1 cellular context compared by ENCODE assay signal in the genomic region with DNA sequence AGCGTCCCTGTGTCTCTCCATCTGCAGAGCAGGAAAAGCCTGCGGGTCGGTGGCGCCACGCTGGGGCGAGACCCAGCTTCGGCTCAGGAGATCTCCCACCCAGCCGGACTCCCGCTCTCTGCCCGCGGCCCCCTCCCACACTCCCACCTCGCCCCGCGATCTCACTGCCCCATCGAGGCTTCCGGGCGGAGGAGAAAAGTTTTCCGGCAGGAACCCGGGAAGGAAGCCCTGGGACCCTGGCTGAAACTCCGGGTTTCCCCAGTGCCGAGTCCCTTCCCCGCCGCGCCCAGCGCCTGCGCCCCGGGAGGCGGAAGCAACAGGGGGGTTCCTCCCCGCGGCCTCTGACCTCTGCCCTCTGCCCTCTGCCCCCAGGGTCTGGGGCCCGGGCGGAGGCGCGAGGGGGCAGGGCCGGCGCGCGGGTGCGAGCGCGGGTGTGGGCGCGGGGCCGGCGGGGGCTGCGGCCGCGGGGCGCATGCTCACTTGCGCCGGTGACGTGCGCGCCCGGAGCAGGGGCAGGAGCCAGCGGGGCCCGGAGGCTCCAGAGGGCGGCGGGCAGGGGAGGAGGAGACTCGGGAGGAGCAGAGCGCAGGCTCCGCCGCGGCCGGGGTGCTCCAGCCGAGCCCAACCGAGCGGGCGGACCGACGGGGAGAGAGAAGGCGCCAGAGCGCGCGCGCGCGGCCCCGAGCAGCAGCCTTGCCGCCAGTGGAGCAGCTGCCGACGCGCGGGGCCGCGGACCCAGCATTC.
TF ChIP-seq lines count a peak whose summit lies in the region.

A gene (plus strand): TSS at position 541 of the 744 bp plus-strand sequence. CDS start 379 bp downstream, outside the sequence.

TF ChIP-seq in HepG2, 621 proteins besides CTCF, POLR2A, EP300 and RAD21 (continued from another document and continues in another):
- TF ChIP-seq, protein P1, sequence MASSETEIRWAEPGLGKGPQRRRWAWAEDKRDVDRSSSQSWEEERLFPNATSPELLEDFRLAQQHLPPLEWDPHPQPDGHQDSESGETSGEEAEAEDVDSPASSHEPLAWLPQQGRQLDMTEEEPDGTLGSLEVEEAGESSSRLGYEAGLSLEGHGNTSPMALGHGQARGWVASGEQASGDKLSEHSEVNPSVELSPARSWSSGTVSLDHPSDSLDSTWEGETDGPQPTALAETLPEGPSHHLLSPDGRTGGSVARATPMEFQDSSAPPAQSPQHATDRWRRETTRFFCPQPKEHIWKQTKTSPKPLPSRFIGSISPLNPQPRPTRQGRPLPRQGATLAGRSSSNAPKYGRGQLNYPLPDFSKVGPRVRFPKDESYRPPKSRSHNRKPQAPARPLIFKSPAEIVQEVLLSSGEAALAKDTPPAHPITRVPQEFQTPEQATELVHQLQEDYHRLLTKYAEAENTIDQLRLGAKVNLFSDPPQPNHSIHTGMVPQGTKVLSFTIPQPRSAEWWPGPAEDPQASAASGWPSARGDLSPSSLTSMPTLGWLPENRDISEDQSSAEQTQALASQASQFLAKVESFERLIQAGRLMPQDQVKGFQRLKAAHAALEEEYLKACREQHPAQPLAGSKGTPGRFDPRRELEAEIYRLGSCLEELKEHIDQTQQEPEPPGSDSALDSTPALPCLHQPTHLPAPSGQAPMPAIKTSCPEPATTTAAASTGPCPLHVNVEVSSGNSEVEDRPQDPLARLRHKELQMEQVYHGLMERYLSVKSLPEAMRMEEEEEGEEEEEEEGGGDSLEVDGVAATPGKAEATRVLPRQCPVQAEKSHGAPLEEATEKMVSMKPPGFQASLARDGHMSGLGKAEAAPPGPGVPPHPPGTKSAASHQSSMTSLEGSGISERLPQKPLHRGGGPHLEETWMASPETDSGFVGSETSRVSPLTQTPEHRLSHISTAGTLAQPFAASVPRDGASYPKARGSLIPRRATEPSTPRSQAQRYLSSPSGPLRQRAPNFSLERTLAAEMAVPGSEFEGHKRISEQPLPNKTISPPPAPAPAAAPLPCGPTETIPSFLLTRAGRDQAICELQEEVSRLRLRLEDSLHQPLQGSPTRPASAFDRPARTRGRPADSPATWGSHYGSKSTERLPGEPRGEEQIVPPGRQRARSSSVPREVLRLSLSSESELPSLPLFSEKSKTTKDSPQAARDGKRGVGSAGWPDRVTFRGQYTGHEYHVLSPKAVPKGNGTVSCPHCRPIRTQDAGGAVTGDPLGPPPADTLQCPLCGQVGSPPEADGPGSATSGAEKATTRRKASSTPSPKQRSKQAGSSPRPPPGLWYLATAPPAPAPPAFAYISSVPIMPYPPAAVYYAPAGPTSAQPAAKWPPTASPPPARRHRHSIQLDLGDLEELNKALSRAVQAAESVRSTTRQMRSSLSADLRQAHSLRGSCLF (CRISPR knock-in tag; IDR thresholded peaks at IDR 0.05; ENCODE audit: borderline replicate concordance): no peak
- TF ChIP-seq, protein P2, sequence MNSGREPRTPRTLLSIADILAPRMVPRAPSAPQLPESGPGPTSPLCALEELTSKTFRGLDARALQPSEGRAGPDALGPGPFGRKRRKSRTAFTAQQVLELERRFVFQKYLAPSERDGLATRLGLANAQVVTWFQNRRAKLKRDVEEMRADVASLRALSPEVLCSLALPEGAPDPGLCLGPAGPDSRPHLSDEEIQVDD (CRISPR knock-in tag; IDR thresholded peaks at IDR 0.05; ENCODE audit: borderline replicate concordance): no peak
- TF ChIP-seq ZNF775 (CRISPR knock-in tag; IDR thresholded peaks at IDR 0.05; ENCODE audit: borderline replicate concordance): no peak; the same call in 1 of the 2 replicates
- TF ChIP-seq ZNF274 (CRISPR knock-in tag; IDR thresholded peaks at IDR 0.05): peak; percentile 80
- TF ChIP-seq, protein P3, sequence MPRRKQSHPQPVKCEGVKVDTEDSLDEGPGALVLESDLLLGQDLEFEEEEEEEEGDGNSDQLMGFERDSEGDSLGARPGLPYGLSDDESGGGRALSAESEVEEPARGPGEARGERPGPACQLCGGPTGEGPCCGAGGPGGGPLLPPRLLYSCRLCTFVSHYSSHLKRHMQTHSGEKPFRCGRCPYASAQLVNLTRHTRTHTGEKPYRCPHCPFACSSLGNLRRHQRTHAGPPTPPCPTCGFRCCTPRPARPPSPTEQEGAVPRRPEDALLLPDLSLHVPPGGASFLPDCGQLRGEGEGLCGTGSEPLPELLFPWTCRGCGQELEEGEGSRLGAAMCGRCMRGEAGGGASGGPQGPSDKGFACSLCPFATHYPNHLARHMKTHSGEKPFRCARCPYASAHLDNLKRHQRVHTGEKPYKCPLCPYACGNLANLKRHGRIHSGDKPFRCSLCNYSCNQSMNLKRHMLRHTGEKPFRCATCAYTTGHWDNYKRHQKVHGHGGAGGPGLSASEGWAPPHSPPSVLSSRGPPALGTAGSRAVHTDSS (CRISPR knock-in tag; conservative IDR thresholded peaks at IDR 0.05): no peak
- TF ChIP-seq ZBTB42 (CRISPR knock-in tag; IDR thresholded peaks at IDR 0.05): peak; percentile 69; the same call in 1 of the 2 replicates
- 0 out of 2 replicates have a peak, but pooled peaks have one; percentile 65 for TF ChIP-seq ZNF547 (CRISPR knock-in tag; IDR thresholded peaks at IDR 0.05)
- TF ChIP-seq HOXA3 (CRISPR knock-in tag; IDR thresholded peaks at IDR 0.05): peak; percentile 86
- no peak for TF ChIP-seq KDM1A (CRISPR knock-in tag; IDR thresholded peaks at IDR 0.05)
- TF ChIP-seq, protein P4, sequence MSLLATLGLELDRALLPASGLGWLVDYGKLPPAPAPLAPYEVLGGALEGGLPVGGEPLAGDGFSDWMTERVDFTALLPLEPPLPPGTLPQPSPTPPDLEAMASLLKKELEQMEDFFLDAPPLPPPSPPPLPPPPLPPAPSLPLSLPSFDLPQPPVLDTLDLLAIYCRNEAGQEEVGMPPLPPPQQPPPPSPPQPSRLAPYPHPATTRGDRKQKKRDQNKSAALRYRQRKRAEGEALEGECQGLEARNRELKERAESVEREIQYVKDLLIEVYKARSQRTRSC (CRISPR knock-in tag; IDR thresholded peaks at IDR 0.05; ENCODE audit: low read depth): no peak
- no peak for TF ChIP-seq ZNF562 (CRISPR knock-in tag; IDR thresholded peaks at IDR 0.05; ENCODE audit: borderline replicate concordance)
- TF ChIP-seq REL (CRISPR knock-in tag; conservative IDR thresholded peaks at IDR 0.05): no peak
- 0 out of 2 replicates have a peak, but pooled peaks have one; percentile 48 for TF ChIP-seq ZNF234 (CRISPR knock-in tag; conservative IDR thresholded peaks at IDR 0.05)
- TF ChIP-seq, protein P5, sequence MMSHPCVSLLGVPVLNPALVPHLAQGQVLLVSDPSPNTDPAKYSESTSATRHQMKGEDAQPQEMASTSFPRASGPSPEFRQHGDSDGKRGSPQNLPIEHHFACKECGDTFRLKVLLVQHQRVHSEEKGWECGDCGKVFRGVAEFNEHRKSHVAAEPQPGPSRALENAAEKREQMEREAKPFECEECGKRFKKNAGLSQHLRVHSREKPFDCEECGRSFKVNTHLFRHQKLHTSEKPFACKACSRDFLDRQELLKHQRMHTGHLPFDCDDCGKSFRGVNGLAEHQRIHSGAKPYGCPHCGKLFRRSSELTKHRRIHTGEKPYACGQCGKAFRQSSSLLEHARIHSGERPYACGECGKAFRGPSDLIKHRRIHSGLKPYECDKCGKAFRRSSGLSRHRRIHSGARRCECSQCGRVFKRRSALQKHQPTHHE (CRISPR knock-in tag; IDR thresholded peaks at IDR 0.05; ENCODE audit: borderline replicate concordance): no peak
- peak; percentile 92 for TF ChIP-seq MTA1 (CRISPR knock-in tag; IDR thresholded peaks at IDR 0.05; ENCODE audit: borderline replicate concordance)
- no peak for TF ChIP-seq ZNF484 (CRISPR knock-in tag; IDR thresholded peaks at IDR 0.05; ENCODE audit: borderline replicate concordance, low read depth)
- no peak; the same call in 1 of the 2 replicates for TF ChIP-seq ZNF567 (CRISPR knock-in tag; IDR thresholded peaks at IDR 0.05; ENCODE audit: borderline replicate concordance)
- TF ChIP-seq, protein P6, sequence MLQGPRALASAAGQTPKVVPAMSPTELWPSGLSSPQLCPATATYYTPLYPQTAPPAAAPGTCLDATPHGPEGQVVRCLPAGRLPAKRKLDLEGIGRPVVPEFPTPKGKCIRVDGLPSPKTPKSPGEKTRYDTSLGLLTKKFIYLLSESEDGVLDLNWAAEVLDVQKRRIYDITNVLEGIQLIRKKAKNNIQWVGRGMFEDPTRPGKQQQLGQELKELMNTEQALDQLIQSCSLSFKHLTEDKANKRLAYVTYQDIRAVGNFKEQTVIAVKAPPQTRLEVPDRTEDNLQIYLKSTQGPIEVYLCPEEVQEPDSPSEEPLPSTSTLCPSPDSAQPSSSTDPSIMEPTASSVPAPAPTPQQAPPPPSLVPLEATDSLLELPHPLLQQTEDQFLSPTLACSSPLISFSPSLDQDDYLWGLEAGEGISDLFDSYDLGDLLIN (CRISPR knock-in tag; IDR thresholded peaks at IDR 0.05; ENCODE audit: borderline replicate concordance): peak; percentile 69; the same call in 1 of the 2 replicates
- peak; percentile 47 for TF ChIP-seq SP5 (CRISPR knock-in tag; IDR thresholded peaks at IDR 0.05; ENCODE audit: borderline replicate concordance, low read depth)
- no peak for TF ChIP-seq ZNF235 (CRISPR knock-in tag; IDR thresholded peaks at IDR 0.05; ENCODE audit: borderline replicate concordance)
- TF ChIP-seq GABPA (IDR thresholded peaks at IDR 0.05; ENCODE audit: low read depth, low read length): no peak
- TF ChIP-seq GABPA (CRISPR knock-in tag; IDR thresholded peaks at IDR 0.05; ENCODE audit: low read depth): peak; percentile 81
- TF ChIP-seq, protein P7, sequence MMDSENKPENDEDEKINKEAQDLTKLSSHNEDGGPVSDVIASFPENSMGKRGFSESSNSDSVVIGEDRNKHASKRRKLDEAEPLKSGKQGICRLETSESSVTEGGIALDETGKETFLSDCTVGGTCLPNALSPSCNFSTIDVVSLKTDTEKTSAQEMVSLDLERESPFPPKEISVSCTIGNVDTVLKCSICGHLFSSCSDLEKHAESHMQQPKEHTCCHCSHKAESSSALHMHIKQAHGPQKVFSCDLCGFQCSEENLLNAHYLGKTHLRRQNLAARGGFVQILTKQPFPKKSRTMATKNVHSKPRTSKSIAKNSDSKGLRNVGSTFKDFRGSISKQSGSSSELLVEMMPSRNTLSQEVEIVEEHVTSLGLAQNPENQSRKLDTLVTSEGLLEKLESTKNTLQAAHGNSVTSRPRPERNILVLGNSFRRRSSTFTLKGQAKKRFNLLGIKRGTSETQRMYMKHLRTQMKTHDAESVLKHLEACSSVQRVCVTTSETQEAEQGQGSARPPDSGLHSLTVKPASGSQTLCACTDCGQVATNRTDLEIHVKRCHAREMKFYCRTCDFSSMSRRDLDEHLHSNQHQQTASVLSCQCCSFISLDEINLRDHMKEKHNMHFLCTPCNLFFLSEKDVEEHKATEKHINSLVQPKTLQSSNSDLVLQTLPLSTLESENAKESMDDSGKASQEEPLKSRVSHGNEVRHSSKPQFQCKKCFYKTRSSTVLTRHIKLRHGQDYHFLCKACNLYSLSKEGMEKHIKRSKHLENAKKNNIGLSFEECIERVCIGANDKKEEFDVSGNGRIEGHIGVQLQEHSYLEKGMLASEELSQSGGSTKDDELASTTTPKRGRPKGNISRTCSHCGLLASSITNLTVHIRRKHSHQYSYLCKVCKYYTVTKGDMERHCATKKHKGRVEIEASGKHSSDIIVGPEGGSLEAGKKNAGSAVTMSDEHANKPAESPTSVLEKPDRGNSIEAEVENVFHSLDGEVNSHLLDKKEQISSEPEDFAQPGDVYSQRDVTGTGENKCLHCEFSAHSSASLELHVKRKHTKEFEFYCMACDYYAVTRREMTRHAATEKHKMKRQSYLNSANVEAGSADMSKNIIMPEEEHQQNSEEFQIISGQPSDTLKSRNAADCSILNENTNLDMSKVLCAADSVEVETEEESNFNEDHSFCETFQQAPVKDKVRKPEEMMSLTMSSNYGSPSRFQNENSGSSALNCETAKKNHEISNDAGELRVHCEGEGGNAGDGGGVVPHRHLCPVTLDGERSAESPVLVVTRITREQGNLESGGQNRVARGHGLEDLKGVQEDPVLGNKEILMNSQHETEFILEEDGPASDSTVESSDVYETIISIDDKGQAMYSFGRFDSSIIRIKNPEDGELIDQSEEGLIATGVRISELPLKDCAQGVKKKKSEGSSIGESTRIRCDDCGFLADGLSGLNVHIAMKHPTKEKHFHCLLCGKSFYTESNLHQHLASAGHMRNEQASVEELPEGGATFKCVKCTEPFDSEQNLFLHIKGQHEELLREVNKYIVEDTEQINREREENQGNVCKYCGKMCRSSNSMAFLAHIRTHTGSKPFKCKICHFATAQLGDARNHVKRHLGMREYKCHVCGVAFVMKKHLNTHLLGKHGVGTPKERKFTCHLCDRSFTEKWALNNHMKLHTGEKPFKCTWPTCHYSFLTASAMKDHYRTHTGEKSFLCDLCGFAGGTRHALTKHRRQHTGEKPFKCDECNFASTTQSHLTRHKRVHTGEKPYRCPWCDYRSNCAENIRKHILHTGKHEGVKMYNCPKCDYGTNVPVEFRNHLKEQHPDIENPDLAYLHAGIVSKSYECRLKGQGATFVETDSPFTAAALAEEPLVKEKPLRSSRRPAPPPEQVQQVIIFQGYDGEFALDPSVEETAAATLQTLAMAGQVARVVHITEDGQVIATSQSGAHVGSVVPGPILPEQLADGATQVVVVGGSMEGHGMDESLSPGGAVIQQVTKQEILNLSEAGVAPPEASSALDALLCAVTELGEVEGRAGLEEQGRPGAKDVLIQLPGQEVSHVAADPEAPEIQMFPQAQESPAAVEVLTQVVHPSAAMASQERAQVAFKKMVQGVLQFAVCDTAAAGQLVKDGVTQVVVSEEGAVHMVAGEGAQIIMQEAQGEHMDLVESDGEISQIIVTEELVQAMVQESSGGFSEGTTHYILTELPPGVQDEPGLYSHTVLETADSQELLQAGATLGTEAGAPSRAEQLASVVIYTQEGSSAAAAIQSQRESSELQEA (CRISPR knock-in tag; IDR thresholded peaks at IDR 0.05; ENCODE audit: not compliant biosample characterization): no peak
- 0 out of 2 replicates have a peak, but pooled peaks have one; percentile 73 for TF ChIP-seq RARG (CRISPR knock-in tag; IDR thresholded peaks at IDR 0.05; ENCODE audit: low read depth)
- peak; percentile 67; the same call in 1 of the 2 replicates for TF ChIP-seq IRX3 (CRISPR knock-in tag; IDR thresholded peaks at IDR 0.05; ENCODE audit: borderline replicate concordance, low read depth)
- peak; percentile 87 for TF ChIP-seq YEATS4 (CRISPR knock-in tag; IDR thresholded peaks at IDR 0.05; ENCODE audit: borderline replicate concordance)
- TF ChIP-seq U2AF2 (IDR thresholded peaks at IDR 0.05; ENCODE audit: low read depth, low read length): no peak
- TF ChIP-seq TMF1 (CRISPR knock-in tag; IDR thresholded peaks at IDR 0.05; ENCODE audit: low read depth): peak; percentile 77
- TF ChIP-seq, protein P8, sequence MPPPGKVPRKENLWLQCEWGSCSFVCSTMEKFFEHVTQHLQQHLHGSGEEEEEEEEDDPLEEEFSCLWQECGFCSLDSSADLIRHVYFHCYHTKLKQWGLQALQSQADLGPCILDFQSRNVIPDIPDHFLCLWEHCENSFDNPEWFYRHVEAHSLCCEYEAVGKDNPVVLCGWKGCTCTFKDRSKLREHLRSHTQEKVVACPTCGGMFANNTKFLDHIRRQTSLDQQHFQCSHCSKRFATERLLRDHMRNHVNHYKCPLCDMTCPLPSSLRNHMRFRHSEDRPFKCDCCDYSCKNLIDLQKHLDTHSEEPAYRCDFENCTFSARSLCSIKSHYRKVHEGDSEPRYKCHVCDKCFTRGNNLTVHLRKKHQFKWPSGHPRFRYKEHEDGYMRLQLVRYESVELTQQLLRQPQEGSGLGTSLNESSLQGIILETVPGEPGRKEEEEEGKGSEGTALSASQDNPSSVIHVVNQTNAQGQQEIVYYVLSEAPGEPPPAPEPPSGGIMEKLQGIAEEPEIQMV (CRISPR knock-in tag; IDR thresholded peaks at IDR 0.05; ENCODE audit: low read depth): no peak
- TF ChIP-seq REPIN1 (CRISPR knock-in tag; IDR thresholded peaks at IDR 0.05; ENCODE audit: borderline replicate concordance, low read depth): 0 out of 2 replicates have a peak, but pooled peaks have one; percentile 29
- TF ChIP-seq TP53 (CRISPR knock-in tag; conservative IDR thresholded peaks at IDR 0.05): no peak
- no peak for TF ChIP-seq NFKBIZ (CRISPR knock-in tag; IDR thresholded peaks at IDR 0.05)
- TF ChIP-seq CREB1 (IDR thresholded peaks at IDR 0.05): no peak; the same call in 1 of the 2 replicates
- no peak for TF ChIP-seq CREB1 (CRISPR knock-in tag; IDR thresholded peaks at IDR 0.05)
- TF ChIP-seq ZNF773 (CRISPR knock-in tag; IDR thresholded peaks at IDR 0.05; ENCODE audit: borderline replicate concordance): no peak; the same call in 1 of the 2 replicates
- TF ChIP-seq HHEX (CRISPR knock-in tag; IDR thresholded peaks at IDR 0.05): no peak
